In the genomic region with DNA sequence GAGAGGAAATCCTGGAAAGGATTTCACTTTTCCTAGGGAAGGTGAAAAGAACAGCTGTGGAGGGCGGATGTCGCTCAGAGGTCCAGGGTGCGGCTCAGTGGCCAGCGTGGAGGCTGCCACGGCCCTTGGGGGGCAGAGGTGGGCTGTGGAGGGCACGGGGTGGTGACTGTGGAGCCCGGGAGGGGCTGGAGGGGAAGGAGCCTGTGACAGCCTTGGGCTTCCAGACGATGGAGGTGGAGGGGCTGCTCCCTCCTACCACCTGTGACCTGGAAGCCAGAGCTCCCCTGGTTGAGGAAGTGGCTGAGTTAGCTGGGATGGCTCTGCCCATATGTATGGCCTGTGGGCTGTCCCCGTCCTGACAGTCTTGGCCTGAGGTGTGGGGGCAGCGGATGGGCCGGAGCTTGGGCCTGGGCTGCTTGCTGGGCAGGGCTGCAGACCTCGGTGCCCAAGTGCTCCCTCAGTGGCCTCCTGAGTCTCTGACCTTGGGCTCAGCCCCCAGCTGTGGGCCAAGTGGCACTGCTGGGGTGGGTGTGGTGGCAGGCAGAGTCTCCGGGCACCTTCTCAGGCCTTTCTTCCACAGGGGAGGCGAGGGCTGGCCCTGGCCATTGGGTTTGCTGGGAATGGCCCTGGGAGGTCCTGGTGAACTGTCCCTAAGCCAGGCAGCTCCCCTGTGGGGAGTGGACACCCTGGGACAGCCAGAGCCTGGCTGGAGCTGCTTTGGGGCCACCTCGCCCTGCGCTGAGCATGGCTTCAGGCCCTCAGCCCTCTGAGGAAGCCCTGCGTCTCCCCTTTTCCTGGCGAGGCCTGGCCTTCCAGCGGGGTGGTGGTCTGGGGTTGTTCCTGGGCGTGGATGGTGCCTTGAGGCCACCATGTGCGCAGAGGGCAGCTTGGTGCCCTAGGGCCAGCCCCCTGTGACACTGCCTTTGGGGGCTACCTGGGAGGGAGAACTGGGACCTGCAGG, we compare ENCODE assay signal across 10 cellular contexts. TPM values are rescaled to one million over a fixed set of nuclear protein-coding genes. Genes with fewer than 3 reads are reported as not detected.
DNase-seq lines count a peak whose midpoint lies in the region; ATAC-seq and TF ChIP-seq lines count a peak whose summit lies in the region.
"Had no signal": no experiment of that assay in that cellular context is flagged by ENCODE, and none has a peak within 500 bp of the region (broad histone marks: within the 10 kb centered on the region; RNA-seq: fewer than 3 reads in every experiment).

No MANE protein-coding gene starts in this region.

- H3K4me3 Mint-ChIP-seq in nephron, result peak overlapping the region; percentile 21 to 82 (median 21)

- peaks cover 23% of the 10 kb centered on the region for H3K4me1 Mint-ChIP-seq in nephron

- H3K27ac ChIP-seq in heart right ventricle, result peak overlapping the region; percentile 41 to 99 (median 97)
- peak overlapping the region; percentile 95 for H3K27ac ChIP-seq in duodenal mucosa (ENCODE audit: low read depth, low read length)
- H3K27ac ChIP-seq in vagina, result peak overlapping the region; percentile 99

- H3K9me3 ChIP-seq in heart right ventricle (no peaks in the 10 kb centered on the region), duodenal mucosa (ENCODE audit: control insufficient read depth in 1 of 2, low read length in 2 of 2) (no peaks in the 10 kb centered on the region), vagina (no peaks in the 10 kb centered on the region)

- H3K36me3 Mint-ChIP-seq in nephron (ENCODE audit: low read depth), result peaks cover 12% of the 10 kb centered on the region

- ATAC-seq in heart right ventricle (no peak), left ventricle myocardium superior (no peak)

- peak overlapping the region; percentile 83 to 96 for H3K9ac ChIP-seq in duodenal mucosa (ENCODE audit: low read depth in 1 of 2, low read length in 2 of 2)

- H3K9me3 Mint-ChIP-seq in nephron, result no peaks in the 10 kb centered on the region

- no peak for TF ChIP-seq POLR2A in vagina (IDR thresholded peaks at IDR 0.05)

- TF ChIP-seq CTCF in heart right ventricle (IDR thresholded peaks at IDR 0.05) (no peak), nephron (IDR thresholded peaks at IDR 0.05; ENCODE audit: unreplicated experiment in 3 of 3) (no peak), vagina (IDR thresholded peaks at IDR 0.05) (no peak)

- H3K4me1 ChIP-seq in heart right ventricle, result peaks cover 48 to 83% (median 81%) of the 10 kb centered on the region in 9 donors
- peaks cover 50 to 70% of the 10 kb centered on the region in 2 donors for H3K4me1 ChIP-seq in duodenal mucosa (ENCODE audit: control insufficient read depth in 1 of 2, insufficient read depth in 2 of 2, low read length in 2 of 2)
- peaks cover 82% of the 10 kb centered on the region for H3K4me1 ChIP-seq in vagina

- H3K36me3 ChIP-seq in heart right ventricle, result peaks cover 0 to 60% (median 0%) of the 10 kb centered on the region in 9 donors
- H3K36me3 ChIP-seq in duodenal mucosa (ENCODE audit: control insufficient read depth in 1 of 2, insufficient read depth in 2 of 2, low read length in 2 of 2), result peaks cover 13 to 14% of the 10 kb centered on the region in 2 donors
- no peaks in the 10 kb centered on the region for H3K36me3 ChIP-seq in vagina

- H3K4me3 ChIP-seq in heart right ventricle (peak overlapping the region in 9 of 10 donors; percentile 82 to 99 (median 94)), duodenal mucosa (ENCODE audit: low read depth in 1 of 2, low read length in 2 of 2) (peak overlapping the region; percentile 76 to 93), vagina (peak overlapping the region; percentile 99)

- no peaks in the 10 kb centered on the region for H3K27me3 Mint-ChIP-seq in nephron (ENCODE audit: low read depth)

- intact Hi-C loops in heart right ventricle (cut with DNase I) (no loop called here), left ventricle myocardium superior (cut with micrococcal nuclease) (no loop called here), vagina (cut with DNase I) (loop anchor here (5.0 kb wide), 1 partner anchor 33 kb away; the partner anchor contains the start of gene TECPR1)

- no peak overlapping the region for H3K27ac Mint-ChIP-seq in nephron

- WGBS in heart right ventricle, 2 donors, result 64 to 67% methylated on average over 21 of the region's 21 CpGs

- H3K27me3 ChIP-seq in heart right ventricle (no peaks in the 10 kb centered on the region), duodenal mucosa (ENCODE audit: control insufficient read depth in 1 of 2, insufficient read depth in 2 of 2, low read length in 2 of 2) (no peaks in the 10 kb centered on the region), vagina (no peaks in the 10 kb centered on the region)

- DNase-seq in heart right ventricle (no peak), left ventricle myocardium superior (no peak), vagina (ENCODE audit: extremely low spot score in 2 of 2) (no peak), GM19238 (ENCODE audit: insufficient read length, low spot score) (no peak), GDM1 (lab: John Stamatoyannopoulos, UW) (no peak), SKM-1 (lab: John Stamatoyannopoulos, UW; ENCODE audit: unreplicated experiment) (no peak)
- DNase-seq: activated CD8-positive, alpha-beta memory T cell treated with anti-CD3 and anti-CD28 coated beads for 24 hours; NCI-H345 had no signal

RNA-seq across cellular contexts. Expression of gene BRI3, which starts 3.9 kb away (rescaled TPM):
- total RNA-seq in heart right ventricle (100 to 1,000 TPM; 174 to 267 (median 218) TPM), left ventricle myocardium superior (269 TPM), vagina (68.5 TPM)
- polyA plus RNA-seq in heart right ventricle, result 100 to 1,000 TPM; 135 to 206 TPM

RNA-seq across cellular contexts. Expression of gene TECPR1, which starts 33.4 kb away (rescaled TPM):
- total RNA-seq in heart right ventricle, result 10 to 100 TPM; 12.8 to 23.8 (median 15.4) TPM
- polyA plus RNA-seq in heart right ventricle, result 10 to 100 TPM; 13.6 to 15.9 TPM
- 25.2 TPM for total RNA-seq in left ventricle myocardium superior
- 19.6 TPM for total RNA-seq in vagina
